ENCODE assay signal across 32 cellular contexts in genomic region chr6:37943436-37944058, GRCh38.
DNase-seq lines count a peak whose midpoint lies in the region; ATAC-seq and TF ChIP-seq lines count a peak whose summit lies in the region.
"Had no signal": no experiment of that assay in that cellular context is flagged by ENCODE, and none has a peak within 500 bp of the region (broad histone marks: within the 10 kb centered on the region; RNA-seq: fewer than 3 reads in every experiment).

No MANE protein-coding gene starts in this region.

- no peak for TF ChIP-seq EP300 in gastroesophageal sphincter (IDR thresholded peaks at IDR 0.05)

- peaks cover 2% of the 10 kb centered on the region for H4K20me1 ChIP-seq in mammary epithelial cell (ENCODE audit: insufficient read depth, low read length)
- no peaks in the 10 kb centered on the region for H4K20me1 ChIP-seq in Loucy (ENCODE audit: insufficient read depth, low read length, poor library complexity, severe bottlenecking)

- no peaks in the 10 kb centered on the region for H3F3A ChIP-seq in Loucy (ENCODE audit: low read depth)

- dilution Hi-C loops in mammary epithelial cell (cut with HindIII; ENCODE audit: low sequenced_read_pairs) = no loop called here

- H3K9me3 Mint-ChIP-seq in nephron = no peaks in the 10 kb centered on the region
- no peaks in the 10 kb centered on the region for H3K9me3 Mint-ChIP-seq in stimulated activated naive CD8-positive, alpha-beta T cell treated with anti-CD3 and anti-CD28 coated beads, Interleukin-15, amount 100 ng/mL, for 72 hours
- H3K9me3 Mint-ChIP-seq: activated CD4-positive, alpha-beta memory T cell treated with anti-CD3 and anti-CD28 coated beads, Interleukin-2, amount 10 ng/mL, durations not matched to agents 7 days and 5 days; GM23338; stimulated activated effector memory CD8-positive, alpha-beta T cell treated with anti-CD3 and anti-CD28 coated beads, Interleukin-12 subunit alpha, Interleukin-12 subunit beta, amount 100 ng/mL, for 72 hours had no signal

- no peaks in the 10 kb centered on the region for H3K9me2 ChIP-seq in Loucy (replicated peaks; ENCODE audit: low read depth, low read length)

- H3K4me1 Mint-ChIP-seq in nephron = peaks cover 19% of the 10 kb centered on the region
- peaks cover 53% of the 10 kb centered on the region for H3K4me1 Mint-ChIP-seq in stimulated activated naive CD8-positive, alpha-beta T cell treated with anti-CD3 and anti-CD28 coated beads, Interleukin-15, amount 100 ng/mL, for 72 hours

- TF ChIP-seq CTCF in mammary epithelial cell (conservative IDR thresholded peaks at IDR 0.05 in 1 of 2, IDR thresholded peaks at IDR 0.05 in 1 of 2; ENCODE audit: extremely low read depth in 1 of 2, insufficient read depth in 1 of 2, low read depth in 1 of 2, low read length in 2 of 2) (no peak), breast epithelium (IDR thresholded peaks at IDR 0.05) (no peak), Loucy (conservative IDR thresholded peaks at IDR 0.05; ENCODE audit: low read length) (no peak), nephron (IDR thresholded peaks at IDR 0.05; ENCODE audit: unreplicated experiment in 3 of 3) (no peak), gastroesophageal sphincter (IDR thresholded peaks at IDR 0.05) (no peak)

- BruUV-seq in mammary epithelial cell (replicated peaks; lab: Mats Ljungman, UMichigan) = no TSS peak

- 93% methylated on average over 1 of the region's 1 CpG for WGBS in mammary epithelial cell (ENCODE audit: low coverage, missing lambda C conversion rate)
- 54 to 75% methylated on average over 1 of the region's 1 CpG for whole genome bisulfite sequencing in gastroesophageal sphincter (ENCODE audit: low coverage in 1 of 2), 2 donors

- peak overlapping the region in 2 of 3 experiments; percentile 14 to 34 for H3K27ac Mint-ChIP-seq in nephron
- no peak overlapping the region for H3K27ac Mint-ChIP-seq in stimulated activated naive CD8-positive, alpha-beta T cell treated with anti-CD3 and anti-CD28 coated beads, Interleukin-15, amount 100 ng/mL, for 72 hours
- H3K27ac Mint-ChIP-seq: activated CD4-positive, alpha-beta memory T cell treated with anti-CD3 and anti-CD28 coated beads, Interleukin-2, amount 10 ng/mL, durations not matched to agents 7 days and 5 days; GM23338; naive thymus-derived CD8-positive, alpha-beta T cell; stimulated activated effector memory CD8-positive, alpha-beta T cell treated with anti-CD3 and anti-CD28 coated beads, Interleukin-12 subunit alpha, Interleukin-12 subunit beta, amount 100 ng/mL, for 72 hours had no signal

- H3K9ac ChIP-seq in mammary epithelial cell (ENCODE audit: insufficient read depth, low read length) (no peak overlapping the region), Loucy (ENCODE audit: low read depth, low read length, poor library complexity, severe bottlenecking) (peak overlapping the region; percentile 21)

- peak overlapping the region; percentile 61 for H3K4me2 ChIP-seq in mammary epithelial cell (ENCODE audit: insufficient read depth, low read depth, low read length)
- H3K4me2 ChIP-seq in Loucy (ENCODE audit: low read depth, low read length, poor library complexity, severe bottlenecking) = peak overlapping the region; percentile 31
- H3K4me2 ChIP-seq: GM23338, hepatocyte had no signal

- no peak overlapping the region for H3K4me3 Mint-ChIP-seq in nephron
- no peak overlapping the region for H3K4me3 Mint-ChIP-seq in stimulated activated naive CD8-positive, alpha-beta T cell treated with anti-CD3 and anti-CD28 coated beads, Interleukin-15, amount 100 ng/mL, for 72 hours
- H3K4me3 Mint-ChIP-seq: activated CD4-positive, alpha-beta memory T cell treated with anti-CD3 and anti-CD28 coated beads, Interleukin-2, amount 10 ng/mL, durations not matched to agents 7 days and 5 days; GM23338; stimulated activated effector memory CD8-positive, alpha-beta T cell treated with anti-CD3 and anti-CD28 coated beads, Interleukin-12 subunit alpha, Interleukin-12 subunit beta, amount 100 ng/mL, for 72 hours had no signal

- TF ChIP-seq POLR2A in breast epithelium (IDR thresholded peaks at IDR 0.05) (no peak), gastroesophageal sphincter (IDR thresholded peaks at IDR 0.05) (no peak)

- CTCF ChIA-PET in mammary epithelial cell (lab: Charles Lee; ENCODE audit: low non-redundant PET) = interaction anchor here (0.6 kb wide), 1 partner anchor 152 kb away, joined by 3 read pairs; no protein-coding TSS in a partner anchor

- H3K9me3 ChIP-seq in mammary epithelial cell (replicated peaks; ENCODE audit: insufficient read depth, low read length) (no peaks in the 10 kb centered on the region), breast epithelium (no peaks in the 10 kb centered on the region), Loucy (ENCODE audit: insufficient read depth, low read depth, low read length) (no peaks in the 10 kb centered on the region), gastroesophageal sphincter (no peaks in the 10 kb centered on the region)
- H3K9me3 ChIP-seq: body of pancreas, Caco-2, gastrocnemius medialis, upper lobe of left lung had no signal

- no peak overlapping the region for H3K4me3 ChIP-seq in mammary epithelial cell (replicated peaks in 1 of 3; ENCODE audit: insufficient read depth in 1 of 3, low read depth in 2 of 3, low read length in 3 of 3)
- H3K4me3 ChIP-seq in breast epithelium = no peak overlapping the region
- H3K4me3 ChIP-seq in Loucy (ENCODE audit: low read length, poor library complexity, severe bottlenecking) = no peak overlapping the region
- H3K4me3 ChIP-seq in gastroesophageal sphincter = no peak overlapping the region
- H3K4me3 ChIP-seq: body of pancreas, gastrocnemius medialis, GM23338, hepatocyte, lung, upper lobe of left lung had no signal

- H3K36me3 Mint-ChIP-seq in nephron (ENCODE audit: low read depth) = peaks cover 2% of the 10 kb centered on the region
- H3K36me3 Mint-ChIP-seq: stimulated activated effector memory CD8-positive, alpha-beta T cell treated with anti-CD3 and anti-CD28 coated beads, Interleukin-12 subunit alpha, Interleukin-12 subunit beta, amount 100 ng/mL, for 72 hours had no signal

- H3K79me2 ChIP-seq in mammary epithelial cell (ENCODE audit: insufficient read depth, low read length) = peaks cover 80% of the 10 kb centered on the region
- peaks cover 92% of the 10 kb centered on the region for H3K79me2 ChIP-seq in Loucy (ENCODE audit: insufficient read depth, low read length)

- intact Hi-C loops in mammary epithelial cell (cut with micrococcal nuclease) (no loop called here), breast epithelium (cut with DNase I; ENCODE audit: low total_unique reads) (no loop called here)

- no peaks in the 10 kb centered on the region for H3K27me3 ChIP-seq in mammary epithelial cell (ENCODE audit: insufficient read depth, low read length)
- no peaks in the 10 kb centered on the region for H3K27me3 ChIP-seq in breast epithelium
- H3K27me3 ChIP-seq in Loucy (ENCODE audit: insufficient read depth, low read length, poor library complexity, severe bottlenecking) = no peaks in the 10 kb centered on the region
- H3K27me3 ChIP-seq in gastroesophageal sphincter = no peaks in the 10 kb centered on the region
- H3K27me3 ChIP-seq: body of pancreas, gastrocnemius medialis, hepatocyte, upper lobe of left lung had no signal

- DNase-seq in mammary epithelial cell (no peak), breast epithelium (ENCODE audit: low spot score in 2 of 2) (no peak)
- DNase-seq in stimulated activated naive CD8-positive, alpha-beta T cell treated with anti-CD3 and anti-CD28 coated beads, Interleukin-15, amount 100 ng/mL, for 72 hours = no peak
- DNase-seq: activated CD4-positive, alpha-beta memory T cell treated with anti-CD3 and anti-CD28 coated beads, Interleukin-2, amount 10 ng/mL, durations not matched to agents 7 days and 5 days; activated CD4-positive, alpha-beta T cell treated with anti-CD3 and anti-CD28 coated beads for 1 hour; activated CD8-positive, alpha-beta memory T cell treated with anti-CD3 and anti-CD28 coated beads, Interleukin-2, amount 50 U/mL, for 4 hours; activated naive CD4-positive, alpha-beta T cell treated with Interleukin-2 at 50 U/mL for 16 hours; body of pancreas; Caco-2; DND-41; gastrocnemius medialis; Karpas-422; naive thymus-derived CD8-positive, alpha-beta T cell; NCI-H1436; NCI-H2107; SIG-M5; stimulated activated CD4-positive, alpha-beta T cell treated with anti-CD3 and anti-CD28 coated beads, Interleukin-15, amount 100 ng/mL, for 24 hours; substantia nigra; SW 1271; upper lobe of left lung had no signal

- H3K27me3 Mint-ChIP-seq in nephron (ENCODE audit: low read depth) = no peaks in the 10 kb centered on the region
- H3K27me3 Mint-ChIP-seq in stimulated activated naive CD8-positive, alpha-beta T cell treated with anti-CD3 and anti-CD28 coated beads, Interleukin-15, amount 100 ng/mL, for 72 hours = no peaks in the 10 kb centered on the region
- H3K27me3 Mint-ChIP-seq: activated CD4-positive, alpha-beta memory T cell treated with anti-CD3 and anti-CD28 coated beads, Interleukin-2, amount 10 ng/mL, durations not matched to agents 7 days and 5 days; naive thymus-derived CD8-positive, alpha-beta T cell had no signal

- no peaks in the 10 kb centered on the region for H3K4me1 ChIP-seq in mammary epithelial cell (ENCODE audit: insufficient read depth, low read length)
- H3K4me1 ChIP-seq in breast epithelium = no peaks in the 10 kb centered on the region
- H3K4me1 ChIP-seq in Loucy (ENCODE audit: insufficient read depth, low read length, poor library complexity, severe bottlenecking) = peaks cover 61% of the 10 kb centered on the region
- H3K4me1 ChIP-seq in gastroesophageal sphincter = peaks cover 7 to 75% (median 10%) of the 10 kb centered on the region in 3 donors
- H3K4me1 ChIP-seq: Caco-2 had no signal

- no peak overlapping the region for H2AFZ ChIP-seq in mammary epithelial cell (ENCODE audit: low read depth, low read length)
- no peak overlapping the region for H2AFZ ChIP-seq in Loucy (ENCODE audit: low read length)
- H2AFZ ChIP-seq: GM23338, hepatocyte had no signal

- H3K36me3 ChIP-seq in mammary epithelial cell (ENCODE audit: insufficient read depth, low read length) (no peaks in the 10 kb centered on the region), breast epithelium (no peaks in the 10 kb centered on the region), Loucy (ENCODE audit: insufficient read depth, low read length) (no peaks in the 10 kb centered on the region), gastroesophageal sphincter (no peaks in the 10 kb centered on the region)
- H3K36me3 ChIP-seq: gastrocnemius medialis, upper lobe of left lung had no signal

- ATAC-seq in GM21447 (IDR thresholded peaks at IDR 0.05; ENCODE audit: unreplicated experiment) = peak; percentile 65
- ATAC-seq in gastroesophageal sphincter = no peak
- no peak for ATAC-seq in stimulated activated naive CD8-positive, alpha-beta T cell treated with anti-CD3 and anti-CD28 coated beads, Interleukin-15, amount 100 ng/mL, for 72 hours
- ATAC-seq in HG03097 (IDR thresholded peaks at IDR 0.05; ENCODE audit: low FRiP score, unreplicated experiment) = no peak
- ATAC-seq: body of pancreas; gastrocnemius medialis; GM23338; HepG2; naive thymus-derived CD8-positive, alpha-beta T cell; stimulated activated effector memory CD8-positive, alpha-beta T cell treated with anti-CD3 and anti-CD28 coated beads, Interleukin-12 subunit alpha, Interleukin-12 subunit beta, amount 100 ng/mL, for 72 hours had no signal

- no peak overlapping the region for H3K27ac ChIP-seq in mammary epithelial cell (ENCODE audit: insufficient read depth, low read depth, low read length)
- no peak overlapping the region for H3K27ac ChIP-seq in breast epithelium
- H3K27ac ChIP-seq in gastroesophageal sphincter = no peak overlapping the region
- H3K27ac ChIP-seq: 22Rv1, body of pancreas, C4-2B, gastrocnemius medialis, hepatocyte, upper lobe of left lung had no signal

- in situ Hi-C loops in mammary epithelial cell (cut with MboI; ENCODE audit: low sequenced_read_pairs in 2 of 2) = no loop called here

Comparison
In these comparisons a context has a peak if more than half of its experiments do, and no peak if none do; other contexts are left out.
1. H3K27ac Mint-ChIP-seq: peak in nephron (2 of 3); none in stimulated activated naive CD8-positive, alpha-beta T cell treated with anti-CD3 and anti-CD28 coated beads, Interleukin-15, amount 100 ng/mL, for 72 hours (0 of 2).